In genomic region chr22:37897805-37898204, GRCh38 we compare ENCODE assay signal across 12 cellular contexts. TPM values are rescaled to one million over a fixed set of nuclear protein-coding genes. Genes with fewer than 3 reads are reported as not detected.
DNase-seq lines count a peak whose midpoint lies in the region; ATAC-seq and TF ChIP-seq lines count a peak whose summit lies in the region.
"Had no signal": no experiment of that assay in that cellular context is flagged by ENCODE, and none has a peak within 500 bp of the region (broad histone marks: within the 10 kb centered on the region; RNA-seq: fewer than 3 reads in every experiment).

No MANE protein-coding gene starts in this region.

- no peaks in the 10 kb centered on the region for H3K9me3 Mint-ChIP-seq in activated naive CD8-positive, alpha-beta T cell treated with anti-CD3 and anti-CD28 coated beads, Interleukin-2, amount 10 ng/mL, durations not matched to agents 7 days and 5 days
- no peaks in the 10 kb centered on the region for H3K9me3 Mint-ChIP-seq in activated naive CD8-positive, alpha-beta T cell treated with anti-CD3 and anti-CD28 coated beads, Interleukin-2, amount 50 U/mL, for 24 hours
- H3K9me3 Mint-ChIP-seq in chondrocyte (ENCODE audit: low read depth) (no peaks in the 10 kb centered on the region), nephron progenitor cell (no peaks in the 10 kb centered on the region)

- H3K27me3 ChIP-seq in vagina (no peaks in the 10 kb centered on the region), heart left ventricle (no peaks in the 10 kb centered on the region), GM23248 (replicated peaks; ENCODE audit: insufficient read depth) (no peaks in the 10 kb centered on the region)
- H3K27me3 ChIP-seq: tibial artery had no signal

- H3K4me1 Mint-ChIP-seq in activated naive CD8-positive, alpha-beta T cell treated with anti-CD3 and anti-CD28 coated beads, Interleukin-2, amount 10 ng/mL, durations not matched to agents 7 days and 5 days: peaks cover 27% of the 10 kb centered on the region
- peaks cover 20% of the 10 kb centered on the region for H3K4me1 Mint-ChIP-seq in activated naive CD8-positive, alpha-beta T cell treated with anti-CD3 and anti-CD28 coated beads, Interleukin-2, amount 50 U/mL, for 24 hours
- H3K4me1 Mint-ChIP-seq in chondrocyte (ENCODE audit: low read depth): peaks cover 44% of the 10 kb centered on the region
- peaks cover 46% of the 10 kb centered on the region for H3K4me1 Mint-ChIP-seq in nephron progenitor cell

- H3K36me3 ChIP-seq in vagina (no peaks in the 10 kb centered on the region), heart left ventricle (no peaks in the 10 kb centered on the region), GM23248 (ENCODE audit: low read depth) (no peaks in the 10 kb centered on the region)
- H3K36me3 ChIP-seq: tibial artery had no signal

- no peaks in the 10 kb centered on the region for H3K79me2 ChIP-seq in GM23248 (ENCODE audit: insufficient read depth)

- H3K4me1 ChIP-seq in vagina: peaks cover 72% of the 10 kb centered on the region
- peaks cover 0 to 28% (median 17%) of the 10 kb centered on the region in 12 donors for H3K4me1 ChIP-seq in heart left ventricle
- H3K4me1 ChIP-seq in GM23248 (ENCODE audit: insufficient read depth): no peaks in the 10 kb centered on the region

- intact Hi-C loops in vagina (cut with DNase I): no loop called here
- intact Hi-C loops in heart left ventricle (cut with DNase I): loop anchor here in 3 of 10 donors (5.0 kb wide), 1 partner anchor 34 kb away; no protein-coding TSS in a partner anchor

- POLR2A ChIA-PET in activated naive CD8-positive, alpha-beta T cell treated with anti-CD3 and anti-CD28 coated beads, Interleukin-2, amount 10 ng/mL, durations not matched to agents 7 days and 5 days (lab: Charles Lee): interaction anchor here (0.6 to 3.4 kb wide), 6 partner anchors 8 to 735 kb away, joined by 3 to 45 read pairs (median 4); partner anchors contain the start of genes ANKRD54, C22orf23, MICALL1 and PLA2G6

- H3K9me3 ChIP-seq in vagina: no peaks in the 10 kb centered on the region
- H3K9me3 ChIP-seq in heart left ventricle: no peaks in the 10 kb centered on the region
- H3K9me3 ChIP-seq in GM23248 (ENCODE audit: low read depth): no peaks in the 10 kb centered on the region
- H3K9me3 ChIP-seq: tibial artery had no signal

- peaks cover 6% of the 10 kb centered on the region; the same call in 1 of the 2 replicates for H3F3A ChIP-seq in GM23248 (ENCODE audit: insufficient read depth)

- no peak overlapping the region for H3K4me2 ChIP-seq in GM23248 (ENCODE audit: unreplicated experiment)

- peak overlapping the region; percentile 76 for H3K27ac Mint-ChIP-seq in activated naive CD8-positive, alpha-beta T cell treated with anti-CD3 and anti-CD28 coated beads, Interleukin-2, amount 10 ng/mL, durations not matched to agents 7 days and 5 days
- no peak overlapping the region for H3K27ac Mint-ChIP-seq in activated naive CD8-positive, alpha-beta T cell treated with anti-CD3 and anti-CD28 coated beads, Interleukin-2, amount 50 U/mL, for 24 hours
- H3K27ac Mint-ChIP-seq in chondrocyte (ENCODE audit: unreplicated experiment) (peak overlapping the region; percentile 55), nephron progenitor cell (peak overlapping the region; percentile 98)

- in situ Hi-C loops in GM23248 (cut with MboI): no loop called here

- no peak for DNase-seq in activated naive CD8-positive, alpha-beta T cell treated with anti-CD3 and anti-CD28 coated beads, Interleukin-2, amount 10 ng/mL, durations not matched to agents 7 days and 5 days
- no peak for DNase-seq in activated naive CD8-positive, alpha-beta T cell treated with anti-CD3 and anti-CD28 coated beads, Interleukin-2, amount 50 U/mL, for 24 hours
- DNase-seq in chondrocyte (ENCODE audit: low spot score) (no peak), nephron progenitor cell (no peak), vagina (ENCODE audit: extremely low spot score in 2 of 2) (no peak), heart left ventricle (no peak), GM23248 (no peak)
- DNase-seq: activated CD4-positive, alpha-beta T cell treated with anti-CD3 and anti-CD28 coated beads, Interleukin-2, amount 50 U/mL, for 1 hour; SW 1271; tibial artery had no signal

- H3K9ac ChIP-seq in GM23248: no peak overlapping the region

- no peaks in the 10 kb centered on the region for H3K9me2 ChIP-seq in GM23248 (ENCODE audit: insufficient read depth)

- H2AFZ ChIP-seq in GM23248: no peak overlapping the region

- H3K36me3 Mint-ChIP-seq in activated naive CD8-positive, alpha-beta T cell treated with anti-CD3 and anti-CD28 coated beads, Interleukin-2, amount 10 ng/mL, durations not matched to agents 7 days and 5 days: no peaks in the 10 kb centered on the region
- H3K36me3 Mint-ChIP-seq in activated naive CD8-positive, alpha-beta T cell treated with anti-CD3 and anti-CD28 coated beads, Interleukin-2, amount 50 U/mL, for 24 hours (ENCODE audit: low read depth): no peaks in the 10 kb centered on the region
- H3K36me3 Mint-ChIP-seq in chondrocyte (ENCODE audit: low read depth): no peaks in the 10 kb centered on the region
- no peaks in the 10 kb centered on the region for H3K36me3 Mint-ChIP-seq in nephron progenitor cell (ENCODE audit: low read depth)

- H3K27ac ChIP-seq in vagina (peak overlapping the region; percentile 71), heart left ventricle (peak overlapping the region in 1 of 12 donors; percentile 19), GM23248 (no peak overlapping the region)
- H3K27ac ChIP-seq: tibial artery had no signal

- TF ChIP-seq CTCF in chondrocyte (IDR thresholded peaks at IDR 0.05) (no peak), nephron progenitor cell (IDR thresholded peaks at IDR 0.05) (no peak), vagina (IDR thresholded peaks at IDR 0.05) (no peak), heart left ventricle (IDR thresholded peaks at IDR 0.05) (no peak)

- TF ChIP-seq POLR2A in vagina (IDR thresholded peaks at IDR 0.05): no peak
- TF ChIP-seq POLR2A in heart left ventricle (IDR thresholded peaks at IDR 0.05): no peak

- H3K4me3 ChIP-seq in vagina: no peak overlapping the region
- no peak overlapping the region for H3K4me3 ChIP-seq in heart left ventricle
- no peak overlapping the region for H3K4me3 ChIP-seq in GM23248
- H3K4me3 ChIP-seq: tibial artery had no signal

- no peak overlapping the region for H3K4me3 Mint-ChIP-seq in activated naive CD8-positive, alpha-beta T cell treated with anti-CD3 and anti-CD28 coated beads, Interleukin-2, amount 10 ng/mL, durations not matched to agents 7 days and 5 days
- H3K4me3 Mint-ChIP-seq in activated naive CD8-positive, alpha-beta T cell treated with anti-CD3 and anti-CD28 coated beads, Interleukin-2, amount 50 U/mL, for 24 hours: no peak overlapping the region
- H3K4me3 Mint-ChIP-seq in chondrocyte (ENCODE audit: unreplicated experiment): no peak overlapping the region
- H3K4me3 Mint-ChIP-seq in nephron progenitor cell: no peak overlapping the region

- H4K20me1 ChIP-seq in GM23248 (ENCODE audit: insufficient read depth): no peaks in the 10 kb centered on the region

- no peak for ATAC-seq in activated naive CD8-positive, alpha-beta T cell treated with anti-CD3 and anti-CD28 coated beads, Interleukin-2, amount 10 ng/mL, durations not matched to agents 7 days and 5 days (ENCODE audit: low read depth)
- no peak for ATAC-seq in activated naive CD8-positive, alpha-beta T cell treated with anti-CD3 and anti-CD28 coated beads, Interleukin-2, amount 50 U/mL, for 24 hours
- ATAC-seq in HG03432 (IDR thresholded peaks at IDR 0.05; ENCODE audit: unreplicated experiment) (no peak), heart left ventricle (no peak)
- ATAC-seq: left lobe of liver had no signal

- no peaks in the 10 kb centered on the region for H3K27me3 Mint-ChIP-seq in activated naive CD8-positive, alpha-beta T cell treated with anti-CD3 and anti-CD28 coated beads, Interleukin-2, amount 10 ng/mL, durations not matched to agents 7 days and 5 days
- H3K27me3 Mint-ChIP-seq in activated naive CD8-positive, alpha-beta T cell treated with anti-CD3 and anti-CD28 coated beads, Interleukin-2, amount 50 U/mL, for 24 hours: no peaks in the 10 kb centered on the region
- H3K27me3 Mint-ChIP-seq in chondrocyte (ENCODE audit: low read depth) (no peaks in the 10 kb centered on the region), nephron progenitor cell (ENCODE audit: low read depth, poor library complexity) (no peaks in the 10 kb centered on the region)

- 88 to 100% (median 96%) methylated on average over 2 of the region's 2 CpGs for WGBS in heart left ventricle, 4 donors
- WGBS in GM23248 (ENCODE audit: low coverage in 1 of 2, low lambda C conversion rate in 2 of 2, missing lambda C conversion rate in 2 of 2), 2 experiments: 81 to 82% methylated on average over 2 of the region's 2 CpGs

RNA-seq across cellular contexts. Expression of gene MICALL1, which starts 8.3 kb away (rescaled TPM):
- 10 to 100 TPM; 27.9 to 31.3 TPM for total RNA-seq in activated naive CD8-positive, alpha-beta T cell treated with anti-CD3 and anti-CD28 coated beads, Interleukin-2, amount 10 ng/mL, durations not matched to agents 7 days and 5 days
- total RNA-seq in chondrocyte (50.3 to 65.5 TPM (median 58.6 TPM) in 3 replicates), vagina (112 TPM), heart left ventricle (10 to 100 TPM; 15.8 to 40.7 (median 17.8) TPM)
- polyA plus RNA-seq in heart left ventricle (10 to 100 TPM; 10.6 to 21.3 TPM), GM23248 (2016; fragmentation: Nextera tagmentation; extraction: Ambion mirVana) (7.5 and 8.0 TPM in 2 replicates)
- total RNA-seq in GM23248 (2014; rRNA removed; shearing (Covaris generic)): 41.4 and 46.0 TPM in 2 replicates

RNA-seq across cellular contexts. Expression of gene EIF3L, which starts 48.6 kb away (rescaled TPM):
- total RNA-seq in activated naive CD8-positive, alpha-beta T cell treated with anti-CD3 and anti-CD28 coated beads, Interleukin-2, amount 10 ng/mL, durations not matched to agents 7 days and 5 days: 100 to 1,000 TPM; 328 to 368 TPM
- total RNA-seq in chondrocyte (312 to 325 TPM (median 323 TPM) in 3 replicates), vagina (338 TPM), heart left ventricle (100 to 1,000 TPM; 237 to 456 (median 369) TPM)
- polyA plus RNA-seq in heart left ventricle (100 to 1,000 TPM; 111 to 284 TPM), GM23248 (2016; fragmentation: Nextera tagmentation; extraction: Ambion mirVana) (201 and 206 TPM in 2 replicates)
- total RNA-seq in GM23248 (2014; rRNA removed; shearing (Covaris generic)): 323 and 346 TPM in 2 replicates

RNA-seq across cellular contexts. Expression of gene ANKRD54, which starts 53.7 kb away (rescaled TPM):
- total RNA-seq in activated naive CD8-positive, alpha-beta T cell treated with anti-CD3 and anti-CD28 coated beads, Interleukin-2, amount 10 ng/mL, durations not matched to agents 7 days and 5 days: 10 to 100 TPM; 22.2 to 23.3 TPM
- total RNA-seq in chondrocyte: 17.6 to 17.8 TPM (median 17.7 TPM) in 3 replicates
- 56.7 TPM for total RNA-seq in vagina
- 10 to 100 TPM; 11.6 to 44.6 (median 15.9) TPM for total RNA-seq in heart left ventricle
- polyA plus RNA-seq in heart left ventricle: 10 to 100 TPM; 15.7 to 20.4 TPM
- total RNA-seq in GM23248 (2014; rRNA removed; shearing (Covaris generic)): 31.0 and 58.0 TPM in 2 replicates
- polyA plus RNA-seq in GM23248 (2016; fragmentation: Nextera tagmentation; extraction: Ambion mirVana): 21.6 and 21.8 TPM in 2 replicates

RNA-seq across cellular contexts. Expression of gene C22orf23, which starts 55.6 kb away (rescaled TPM):
- not detected for total RNA-seq in activated naive CD8-positive, alpha-beta T cell treated with anti-CD3 and anti-CD28 coated beads, Interleukin-2, amount 10 ng/mL, durations not matched to agents 7 days and 5 days
- total RNA-seq in chondrocyte (not detected in 3 replicates), vagina (not detected), heart left ventricle (under 1 TPM in 7 of 9 donors, not detected in 2; 0.16 to 0.80 (median 0.44) TPM)
- polyA plus RNA-seq in heart left ventricle (under 1 TPM; 0.37 to 0.65 TPM), GM23248 (2016; fragmentation: Nextera tagmentation; extraction: Ambion mirVana) (0.82 and 1.1 TPM in 2 replicates)
- total RNA-seq in GM23248 (2014; rRNA removed; shearing (Covaris generic)): 0.22 TPM in 1 of 2 replicates, not detected in the other

RNA-seq across cellular contexts. Expression of gene POLR2F, which starts 55.7 kb away (rescaled TPM):
- total RNA-seq in activated naive CD8-positive, alpha-beta T cell treated with anti-CD3 and anti-CD28 coated beads, Interleukin-2, amount 10 ng/mL, durations not matched to agents 7 days and 5 days: 10 to 100 TPM; 60.2 to 61.4 TPM
- total RNA-seq in chondrocyte (63.0 to 72.6 TPM (median 67.5 TPM) in 3 replicates), vagina (57.9 TPM), heart left ventricle (100 to 1,000 TPM in 1 of 9 donors, 10 to 100 TPM in 8; 60.7 to 120 (median 77.5) TPM)
- polyA plus RNA-seq in heart left ventricle (100 to 1,000 TPM; 140 to 218 TPM), GM23248 (2016; fragmentation: Nextera tagmentation; extraction: Ambion mirVana) (146 and 148 TPM in 2 replicates)
- 15.6 and 71.4 TPM in 2 replicates for total RNA-seq in GM23248 (2014; rRNA removed; shearing (Covaris generic))
